In genomic region chr2:12066986-12067385, GRCh38 we compare ENCODE assay signal across 35 cellular contexts.
"Had no signal": no experiment of that assay in that cellular context is flagged by ENCODE, and none has a peak within 500 bp of the region (broad histone marks: within the 10 kb centered on the region; RNA-seq: fewer than 3 reads in every experiment).

No MANE protein-coding gene starts in this region.

- H3K9me3 ChIP-seq: body of pancreas, breast epithelium had no signal

- FAIRE-seq: astrocyte, RCC 7860 had no signal

- H3K36me3 Mint-ChIP-seq: activated CD8-positive, alpha-beta memory T cell treated with anti-CD3 and anti-CD28 coated beads, Interleukin-2, amount 10 ng/mL, durations not matched to agents 7 days and 5 days had no signal

- H3K4me1 ChIP-seq: body of pancreas, breast epithelium had no signal

- H3K36me3 ChIP-seq: breast epithelium, WERI-Rb-1 had no signal

- ATAC-seq: activated CD8-positive, alpha-beta memory T cell treated with anti-CD3 and anti-CD28 coated beads, Interleukin-2, amount 10 ng/mL, durations not matched to agents 7 days and 5 days; activated T-cell treated with anti-CD3 and anti-CD28 coated beads, Interleukin-2, amount 50 U/mL, for 72 hours; activated T-helper 17 cell treated with anti-CD3 and anti-CD28 coated beads, Interleukin-2, amount 50 U/mL, for 72 hours; body of pancreas; Right ventricle myocardium inferior had no signal

- H3K27me3 ChIP-seq: body of pancreas, breast epithelium had no signal

- H3K27ac Mint-ChIP-seq: activated CD4-positive, alpha-beta memory T cell treated with anti-CD3 and anti-CD28 coated beads, Interleukin-2, amount 10 ng/mL, durations not matched to agents 7 days and 5 days; activated CD8-positive, alpha-beta memory T cell treated with anti-CD3 and anti-CD28 coated beads, Interleukin-2, amount 10 ng/mL, durations not matched to agents 7 days and 5 days; activated naive CD8-positive, alpha-beta T cell treated with anti-CD3 and anti-CD28 coated beads, Interleukin-2, amount 10 ng/mL, durations not matched to agents 7 days and 5 days; activated T-cell treated with anti-CD3 and anti-CD28 coated beads, Interleukin-2, amount 50 U/mL, for 72 hours; activated T-helper 17 cell treated with anti-CD3 and anti-CD28 coated beads, Interleukin-2, amount 50 U/mL, for 72 hours had no signal

- DNase-seq: activated CD4-positive, alpha-beta memory T cell treated with anti-CD3 and anti-CD28 coated beads, Interleukin-2, amount 10 ng/mL, durations not matched to agents 7 days and 5 days; activated CD4-positive, alpha-beta T cell treated with anti-CD3 and anti-CD28 coated beads for 1 hour; activated CD4-positive, alpha-beta T cell treated with anti-CD3 and anti-CD28 coated beads for 48 hours; activated CD4-positive, CD25-positive, alpha-beta regulatory T cell; activated CD8-positive, alpha-beta memory T cell treated with anti-CD3 and anti-CD28 coated beads for 24 hours; activated CD8-positive, alpha-beta memory T cell treated with anti-CD3 and anti-CD28 coated beads, Interleukin-2, amount 10 ng/mL, durations not matched to agents 7 days and 5 days; activated effector memory CD4-positive, alpha-beta T cell treated with anti-CD3 and anti-CD28 coated beads, Interleukin-2, amount 50 U/mL, for 16 hours; activated naive CD4-positive, alpha-beta T cell; activated naive CD4-positive, alpha-beta T cell treated with anti-CD3 and anti-CD28 coated beads, Interleukin-2, amount 50 U/mL, for 16 hours; activated naive CD8-positive, alpha-beta T cell treated with anti-CD3 and anti-CD28 coated beads, Interleukin-2, amount 10 ng/mL, durations not matched to agents 7 days and 5 days; activated T-cell treated with anti-CD3 and anti-CD28 coated beads, Interleukin-2, amount 50 U/mL, for 1 hour; activated T-cell treated with anti-CD3 and anti-CD28 coated beads, Interleukin-2, amount 50 U/mL, for 72 hours; amygdala; body of pancreas; NCI-H1105; NCI-H1436; NCI-H1694; NCI-H1930; NCI-H2081 treated with DMSO at 0.1 percent for 48 hours; NCI-H226; NCI-H446 treated with DMSO at 0.1 percent for 48 hours; NCI-H524; PC-9; SIG-M5; SW 1271; T-helper 1 cell; T-helper 2 cell; T-helper 9 cell; WERI-Rb-1 had no signal

- H3K4me1 Mint-ChIP-seq: activated T-helper 17 cell treated with anti-CD3 and anti-CD28 coated beads, Interleukin-2, amount 50 U/mL, for 72 hours had no signal

- H3K4me3 Mint-ChIP-seq: activated CD4-positive, alpha-beta memory T cell treated with anti-CD3 and anti-CD28 coated beads, Interleukin-2, amount 10 ng/mL, durations not matched to agents 7 days and 5 days; activated CD8-positive, alpha-beta memory T cell treated with anti-CD3 and anti-CD28 coated beads, Interleukin-2, amount 10 ng/mL, durations not matched to agents 7 days and 5 days; activated naive CD8-positive, alpha-beta T cell treated with anti-CD3 and anti-CD28 coated beads, Interleukin-2, amount 10 ng/mL, durations not matched to agents 7 days and 5 days; activated T-cell treated with anti-CD3 and anti-CD28 coated beads, Interleukin-2, amount 50 U/mL, for 72 hours; activated T-helper 17 cell treated with anti-CD3 and anti-CD28 coated beads, Interleukin-2, amount 50 U/mL, for 72 hours had no signal

- H3K9me3 Mint-ChIP-seq: activated CD4-positive, alpha-beta memory T cell treated with anti-CD3 and anti-CD28 coated beads, Interleukin-2, amount 10 ng/mL, durations not matched to agents 7 days and 5 days had no signal

- H3K27ac ChIP-seq: body of pancreas, breast epithelium, PC-9, RWPE1, WERI-Rb-1 had no signal

- H3K4me3 ChIP-seq: body of pancreas, breast epithelium, PC-9 had no signal
